ENCODE assay signal across 8 cellular contexts in genomic region chr20:49594143-49594928, GRCh38. TPM values are rescaled to one million over a fixed set of nuclear protein-coding genes. Genes with fewer than 3 reads are reported as not detected.
DNase-seq lines count a peak whose midpoint lies in the region; ATAC-seq and TF ChIP-seq lines count a peak whose summit lies in the region.

No MANE protein-coding gene starts in this region.

- no peak for TF ChIP-seq POLR2A in breast epithelium (IDR thresholded peaks at IDR 0.05)
- no peak for TF ChIP-seq POLR2A in vagina (IDR thresholded peaks at IDR 0.05)

- no peaks in the 10 kb centered on the region for H3K9me3 ChIP-seq in breast epithelium
- H3K9me3 ChIP-seq in vagina = no peaks in the 10 kb centered on the region

- H3K27ac ChIP-seq in breast epithelium (peak overlapping the region; percentile 68 to 88), vagina (peak overlapping the region; percentile 85)

- POLR2A ChIA-PET in GM10248 (lab: Yijun Ruan, JAX) = no interaction called here

- H3K27me3 ChIP-seq in breast epithelium (no peaks in the 10 kb centered on the region), vagina (no peaks in the 10 kb centered on the region)

- intact Hi-C loops in breast epithelium (cut with DNase I; ENCODE audit: low total_unique reads) (no loop called here), vagina (cut with DNase I) (no loop called here)

- peak; percentile 51 for DNase-seq in Daoy (ENCODE audit: low read depth)
- peak; percentile 97 for DNase-seq in SIG-M5 treated with dmso at 0.1 percent for 504 hours (lab: John Stamatoyannopoulos, UW; ENCODE audit: unreplicated experiment)
- no peak for DNase-seq in breast epithelium (ENCODE audit: low spot score in 2 of 2)
- DNase-seq in omental fat pad (ENCODE audit: low spot score) = no peak
- peak in 1 of 2 donors; percentile 94 for DNase-seq in vagina (ENCODE audit: extremely low spot score in 2 of 2)
- no peak for DNase-seq in GM10248 (ENCODE audit: extremely low spot score)
- no peak for DNase-seq in anterior cingulate cortex (lab: John Stamatoyannopoulos, UW)

- CTCF ChIA-PET in GM10248 (lab: Yijun Ruan, JAX) = interaction anchor here (1.2 to 5.7 kb wide), 3 partner anchors 10 to 53 kb away, joined by 3 to 42 read pairs (median 5); no protein-coding TSS in a partner anchor

- TF ChIP-seq CTCF in breast epithelium (IDR thresholded peaks at IDR 0.05) (no peak), omental fat pad (IDR thresholded peaks at IDR 0.05) (no peak), vagina (IDR thresholded peaks at IDR 0.05) (no peak), GM10248 (IDR thresholded peaks at IDR 0.05; ENCODE audit: control extremely low read depth, extremely low read depth, low read depth, missing control alignments) (no peak)

- H3K36me3 ChIP-seq in breast epithelium (no peaks in the 10 kb centered on the region), vagina (no peaks in the 10 kb centered on the region)

- ATAC-seq in omental fat pad (ENCODE audit: low FRiP score) (peak; percentile 62), HG03469 (IDR thresholded peaks at IDR 0.05; ENCODE audit: unreplicated experiment) (no peak)

- H3K4me1 ChIP-seq in breast epithelium = no peaks in the 10 kb centered on the region
- peaks cover 54% of the 10 kb centered on the region for H3K4me1 ChIP-seq in vagina

- no peak overlapping the region for H3K4me3 ChIP-seq in breast epithelium
- no peak overlapping the region for H3K4me3 ChIP-seq in vagina

RNA-seq across cellular contexts. Expression of gene PTGIS, which starts 26.4 kb away (rescaled TPM):
- 0.54 and 0.57 TPM in 2 replicates for total RNA-seq in Daoy (2014; rRNA removed; shearing (Covaris generic))
- total RNA-seq in breast epithelium (10 to 100 TPM; 38.7 to 41.7 (median 41.0) TPM), omental fat pad (100 to 1,000 TPM in 3 of 4 donors, 10 to 100 TPM in 1; 77.7 to 229 (median 113) TPM), vagina (51.1 TPM)

Comparison
In these comparisons a context has a peak if more than half of its experiments do, and no peak if none do; other contexts are left out.
1. DNase-seq: peak in Daoy (single experiment) and SIG-M5 treated with dmso at 0.1 percent for 504 hours (single experiment); none in breast epithelium (0 of 2), omental fat pad (single experiment), GM10248 (single experiment) and anterior cingulate cortex (0 of 58).
2. RNA of gene PTGIS, which starts 26.4 kb away (total RNA-seq): 77.7 to 229 TPM in omental fat pad, 51.1 TPM in vagina (single experiment) and 38.7 to 41.7 TPM in breast epithelium; 0.54 to 0.57 TPM in Daoy; every median in the first group is over 10 times any median in the second.